In genomic region chr6:150490586-150490985, GRCh38 we compare ENCODE assay signal across 27 cellular contexts.
DNase-seq lines count a peak whose midpoint lies in the region; ATAC-seq and TF ChIP-seq lines count a peak whose summit lies in the region.
"Had no signal": no experiment of that assay in that cellular context is flagged by ENCODE, and none has a peak within 500 bp of the region (broad histone marks: within the 10 kb centered on the region; RNA-seq: fewer than 3 reads in every experiment).

No MANE protein-coding gene starts in this region.

- no peak overlapping the region for H2BK12ac ChIP-seq in mesenchymal stem cell (ENCODE audit: low read length in 2 of 2)

- no peak overlapping the region for H3K9ac ChIP-seq in mesenchymal stem cell (ENCODE audit: low read length)

- H3K23ac ChIP-seq in mesenchymal stem cell (ENCODE audit: low read length in 2 of 2) = no peak overlapping the region

- peak overlapping the region; percentile 58 for H2AK5ac ChIP-seq in mesenchymal stem cell (ENCODE audit: low read length, severe bottlenecking)

- peak; percentile 10; the same call in 1 of the 2 replicates for TF ChIP-seq RAD21 in Ishikawa (IDR thresholded peaks at IDR 0.05; ENCODE audit: low read depth)

- CTCF ChIA-PET in Calu3 (lab: Charles Lee) = interaction anchor here (1.0 to 1.9 kb wide), 5 partner anchors 42 to 325 kb away, joined by 3 to 7 read pairs (median 5); partner anchors contain the start of gene PLEKHG1

- no TSS peak for BruUV-seq in Calu3 (replicated peaks; lab: Mats Ljungman, UMichigan)

- no peak overlapping the region for H3K4ac ChIP-seq in mesenchymal stem cell (ENCODE audit: low read depth in 1 of 2, low read length in 2 of 2)

- no peak overlapping the region for H3K4me2 ChIP-seq in mesenchymal stem cell (ENCODE audit: low read length, poor library complexity, severe bottlenecking)

- H3K27me3 Mint-ChIP-seq in Calu3 (ENCODE audit: unreplicated experiment) = no peaks in the 10 kb centered on the region
- H3K27me3 Mint-ChIP-seq: activated B cell treated with CpG ODN at 0.5 μM for 24 hours; activated T-helper 17 cell treated with anti-CD3 and anti-CD28 coated beads, Interleukin-2, amount 50 U/mL, for 72 hours; natural killer cell treated with Interleukin-12 subunit alpha and Interleukin-12 subunit beta and Interleukin-15 and Interleukin-18, amount 100 ng/mL, for 72 hours had no signal

- no peak overlapping the region for H2BK15ac ChIP-seq in mesenchymal stem cell (ENCODE audit: low read depth, poor library complexity, severe bottlenecking)

- H3K18ac ChIP-seq in mesenchymal stem cell (ENCODE audit: low read depth in 1 of 2, low read length in 2 of 2) = no peak overlapping the region

- no peaks in the 10 kb centered on the region for H3K9me3 ChIP-seq in mesenchymal stem cell (ENCODE audit: control insufficient read depth, low read length)
- H3K9me3 ChIP-seq in effector memory CD4-positive, alpha-beta T cell (ENCODE audit: control insufficient read depth, low read length) = no peaks in the 10 kb centered on the region
- H3K9me3 ChIP-seq: BE2C, ovary, right atrium auricular region, uterus had no signal

- peaks cover 18% of the 10 kb centered on the region for H3K4me1 Mint-ChIP-seq in Calu3 (ENCODE audit: low read depth, unreplicated experiment)

- intact Hi-C loops in Calu3 (cut with micrococcal nuclease; ENCODE audit: unreplicated experiment) = loop anchor here (2.0 to 10.0 kb wide), 4 partner anchors 72 to 322 kb away; no protein-coding TSS in a partner anchor

- WGBS in mesenchymal stem cell = 87% methylated on average over 6 of the region's 6 CpGs

- no peak overlapping the region for H2BK120ac ChIP-seq in mesenchymal stem cell (ENCODE audit: low read depth, low read length)

- TF ChIP-seq CTCF in Calu3 (IDR thresholded peaks at IDR 0.05; ENCODE audit: unreplicated experiment) = no peak

- H3K79me1 ChIP-seq in mesenchymal stem cell (replicated peaks; ENCODE audit: low read length, poor library complexity, severe bottlenecking) = no peaks in the 10 kb centered on the region

- peak overlapping the region; percentile 94 for H3K27ac ChIP-seq in epithelial cell of prostate
- H3K27ac ChIP-seq in mesenchymal stem cell (ENCODE audit: low read length, poor library complexity, severe bottlenecking) = no peak overlapping the region
- no peak overlapping the region for H3K27ac ChIP-seq in effector memory CD4-positive, alpha-beta T cell (ENCODE audit: insufficient read depth, low read length, poor library complexity, severe bottlenecking)
- H3K27ac ChIP-seq: ovary, right atrium auricular region, spleen, uterus had no signal

- no peaks in the 10 kb centered on the region for H3K36me3 ChIP-seq in mesenchymal stem cell (ENCODE audit: control insufficient read depth in 1 of 2, insufficient read depth in 2 of 2, low read depth in 1 of 2, low read length in 2 of 2)
- H3K36me3 ChIP-seq in effector memory CD4-positive, alpha-beta T cell (ENCODE audit: control insufficient read depth, insufficient read depth, low read length) = no peaks in the 10 kb centered on the region
- H3K36me3 ChIP-seq: BE2C, ovary, right atrium auricular region, spleen, uterus had no signal

- H3K4me3 Mint-ChIP-seq in Calu3 (ENCODE audit: low read depth, unreplicated experiment) = peak overlapping the region; percentile 30
- H3K4me3 Mint-ChIP-seq: activated B cell treated with CpG ODN at 0.5 μM for 24 hours; dendritic cell treated with granulocyte-macrophage colony-stimulating factor and Interleukin-4, amounts not matched to agents 40 ng/mL and 50 ng/mL, for 4 days; stimulated activated memory B cell treated with anti-CD40 and anti-IgM and Interleukin-4, amounts not matched to agents 10 μg/mL and 1 μg/mL and 100 μg/mL, for 72 hours had no signal

- DNase-seq in Calu3 (peak; percentile 59), epithelial cell of prostate (ENCODE audit: low read depth, low spot score) (no peak), mesenchymal stem cell (no peak), OCI-M1 (lab: John Stamatoyannopoulos, UW) (no peak)
- DNase-seq in effector memory CD4-positive, alpha-beta T cell = no peak
- DNase-seq: activated B cell treated with CpG ODN at 0.5 μM for 24 hours; activated CD8-positive, alpha-beta memory T cell treated with anti-CD3 and anti-CD28 coated beads, Interleukin-2, amount 50 U/mL, for 4 hours; BE2C; head of caudate nucleus; Karpas-422; midbrain; NCI-H1092; NCI-H187 treated with DMSO at 0.1 percent for 48 hours; ovary; Right ventricle myocardium superior; spleen; stimulated activated CD4-positive, alpha-beta T cell treated with anti-CD3 and anti-CD28 coated beads, Interleukin-4, amount 100 ng/mL, for 1 hour; uterus had no signal

- peaks cover 18% of the 10 kb centered on the region for H3K4me1 ChIP-seq in mesenchymal stem cell (ENCODE audit: control insufficient read depth, insufficient read depth, low read depth, low read length)
- peaks cover 12% of the 10 kb centered on the region for H3K4me1 ChIP-seq in effector memory CD4-positive, alpha-beta T cell (ENCODE audit: control insufficient read depth, insufficient read depth, low read length, poor library complexity, severe bottlenecking)
- H3K4me1 ChIP-seq: BE2C, right atrium auricular region, uterus had no signal

- no peak overlapping the region for H3K4me3 ChIP-seq in mesenchymal stem cell (ENCODE audit: insufficient read depth in 1 of 2, low read depth in 1 of 2, low read length in 2 of 2)
- no peak overlapping the region for H3K4me3 ChIP-seq in effector memory CD4-positive, alpha-beta T cell (ENCODE audit: insufficient read depth, low read depth, low read length, poor library complexity, severe bottlenecking)
- H3K4me3 ChIP-seq: ovary, right atrium auricular region, spleen, uterus had no signal

- no peak overlapping the region for H4K91ac ChIP-seq in mesenchymal stem cell (ENCODE audit: low read length)

- no peak overlapping the region for H4K8ac ChIP-seq in mesenchymal stem cell (ENCODE audit: low read length)

- H3K9me3 Mint-ChIP-seq in Calu3 (ENCODE audit: low read depth, unreplicated experiment) = peaks cover 3% of the 10 kb centered on the region
- H3K9me3 Mint-ChIP-seq: natural killer cell treated with Interleukin-12 subunit alpha and Interleukin-12 subunit beta and Interleukin-15 and Interleukin-18, amount 100 ng/mL, for 72 hours had no signal

- TF ChIP-seq EP300 in Ishikawa (IDR thresholded peaks at IDR 0.05; ENCODE audit: borderline replicate concordance) = peak; percentile 43; the same call in 1 of the 2 replicates

- no peak overlapping the region for H2AFZ ChIP-seq in mesenchymal stem cell (ENCODE audit: low read depth, low read length)

- ATAC-seq in HG03432 (IDR thresholded peaks at IDR 0.05; ENCODE audit: unreplicated experiment) (no peak), GM21526 (IDR thresholded peaks at IDR 0.05; ENCODE audit: low FRiP score, unreplicated experiment) (no peak)
- ATAC-seq: left lobe of liver had no signal

- peak overlapping the region; percentile 79 for H3K27ac Mint-ChIP-seq in Calu3 (ENCODE audit: unreplicated experiment)
- H3K27ac Mint-ChIP-seq: dendritic cell treated with granulocyte-macrophage colony-stimulating factor and Interleukin-4, amounts not matched to agents 40 ng/mL and 50 ng/mL, for 4 days; natural killer cell treated with Interleukin-12 subunit alpha and Interleukin-12 subunit beta and Interleukin-15 and Interleukin-18, amount 100 ng/mL, for 72 hours had no signal

- peak overlapping the region; percentile 20 for H2BK5ac ChIP-seq in mesenchymal stem cell (ENCODE audit: low read depth, low read length, poor library complexity, severe bottlenecking)

- peaks cover 10% of the 10 kb centered on the region for H3K36me3 Mint-ChIP-seq in Calu3 (ENCODE audit: insufficient read depth, unreplicated experiment)
- H3K36me3 Mint-ChIP-seq: natural killer cell treated with Interleukin-12 subunit alpha and Interleukin-12 subunit beta and Interleukin-15 and Interleukin-18, amount 100 ng/mL, for 72 hours had no signal

- no peaks in the 10 kb centered on the region for H3K27me3 ChIP-seq in mesenchymal stem cell (ENCODE audit: control insufficient read depth in 1 of 2, insufficient read depth in 1 of 2, low read length in 2 of 2)
- H3K27me3 ChIP-seq in effector memory CD4-positive, alpha-beta T cell (replicated peaks; ENCODE audit: control insufficient read depth, insufficient read depth, low read length, poor library complexity, severe bottlenecking) = no peaks in the 10 kb centered on the region
- H3K27me3 ChIP-seq: BE2C, ovary, right atrium auricular region, spleen, uterus had no signal

- H3K14ac ChIP-seq in mesenchymal stem cell (ENCODE audit: low read length in 2 of 2) = no peak overlapping the region

TF ChIP-seq in Ishikawa, 13 proteins besides CTCF, POLR2A, EP300 and RAD21 (continues in another document):
- TF ChIP-seq USF1 (IDR thresholded peaks at IDR 0.05) (no peak), CEBPB (IDR thresholded peaks at IDR 0.05) (no peak), NFIC (IDR thresholded peaks at IDR 0.05) (no peak), TAF1 (IDR thresholded peaks at IDR 0.05; ENCODE audit: low read depth) (no peak), FOXM1 (IDR thresholded peaks at IDR 0.05; ENCODE audit: borderline replicate concordance, low read depth) (no peak)
